Comparison of ENCODE assay signal across 7 cellular contexts in genomic region chr18:37393945-37394609, GRCh38.
A peak's percentile ranks its signal among the peaks of the same experiment; 100 is the strongest.
DNase-seq lines count a peak whose midpoint lies in the region; ATAC-seq and TF ChIP-seq lines count a peak whose summit lies in the region.

No MANE protein-coding gene starts in this region.

- H3K27me3 Mint-ChIP-seq in brain: peaks cover 5% of the 10 kb centered on the region

- peak; percentile 44 for ATAC-seq in GM18498 (IDR thresholded peaks at IDR 0.05; ENCODE audit: unreplicated experiment)

- peaks cover 13 to 19% (median 19%) of the 10 kb centered on the region in 5 experiments for H3K9me3 Mint-ChIP-seq in brain

- peak in 1 of 2 experiments; percentile 36 for TF ChIP-seq CTCF in brain (conservative IDR thresholded peaks at IDR 0.05)

- peaks cover 8% of the 10 kb centered on the region for H3K36me3 Mint-ChIP-seq in brain

- H3K4me3 Mint-ChIP-seq in brain: peak overlapping the region; percentile 61 to 76 (median 74)

- peaks cover 43% of the 10 kb centered on the region for H3K4me1 Mint-ChIP-seq in brain

- DNase-seq in NCI-H2107 treated with DMSO at 0.1 percent for 48 hours (lab: John Stamatoyannopoulos, UW; ENCODE audit: unreplicated experiment): peak; percentile 44
- DNase-seq in iPS DF 19.7 (ENCODE audit: low read depth, low spot score): peak; percentile 69
- peak; percentile 89 for DNase-seq in putamen (ENCODE audit: low spot score)
- no peak for DNase-seq in NCI-H1048 (lab: John Stamatoyannopoulos, UW)
- no peak for DNase-seq in cortex of kidney (lab: John Stamatoyannopoulos, UW)

- peak overlapping the region in 4 of 5 experiments; percentile 38 to 87 (median 65) for H3K27ac Mint-ChIP-seq in brain

Comparison
In these comparisons a context has a peak if more than half of its experiments do, and no peak if none do; other contexts are left out.
1. DNase-seq: peak in NCI-H2107 treated with DMSO at 0.1 percent for 48 hours (single experiment), iPS DF 19.7 (single experiment) and putamen (single experiment); none in NCI-H1048 (single experiment) and cortex of kidney (single experiment).